Comparison of ENCODE assay signal across 1 cellular context in genomic region chr16:70127706-70128105, GRCh38. TPM values are rescaled to one million over a fixed set of nuclear protein-coding genes. Genes with fewer than 3 reads are reported as not detected.
"Had no signal": no experiment of that assay in that cellular context is flagged by ENCODE, and none has a peak within 500 bp of the region (broad histone marks: within the 10 kb centered on the region; RNA-seq: fewer than 3 reads in every experiment).

No MANE protein-coding gene starts in this region.

RNA-seq across cellular contexts. Expression of gene CLEC18C, which starts 45.9 kb away (rescaled TPM):
- total RNA-seq: M059J had no signal
